Comparison of ENCODE assay signal across 10 cellular contexts in the genomic region with DNA sequence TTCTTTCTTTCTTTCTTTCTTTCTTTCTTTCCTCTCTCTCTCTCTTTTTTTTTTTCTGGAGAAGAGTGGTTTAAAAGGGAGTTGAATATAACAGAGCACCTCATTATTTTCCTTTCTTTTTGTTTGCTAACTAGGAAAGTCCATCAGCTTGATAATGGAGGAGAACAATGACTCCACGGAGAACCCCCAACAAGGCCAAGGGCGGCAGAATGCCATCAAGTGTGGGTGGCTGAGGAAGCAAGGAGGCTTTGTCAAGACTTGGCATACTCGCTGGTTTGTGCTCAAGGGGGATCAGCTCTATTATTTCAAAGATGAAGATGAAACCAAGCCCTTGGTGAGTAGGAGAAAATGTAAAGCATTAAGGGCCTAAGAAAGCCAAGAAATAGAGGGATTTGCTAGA.
"Had no signal": no experiment of that assay in that cellular context is flagged by ENCODE, and none has a peak within 500 bp of the region (broad histone marks: within the 10 kb centered on the region; RNA-seq: fewer than 3 reads in every experiment).

No MANE protein-coding gene starts in this region.

- H3K36me3 Mint-ChIP-seq: neural progenitor cell had no signal

- DNase-seq: activated CD4-positive, alpha-beta T cell treated with anti-CD3 and anti-CD28 coated beads, Interleukin-2, amount 10 ng/mL, durations not matched to agents 7 days and 5 days; activated CD8-positive, alpha-beta memory T cell treated with anti-CD3 and anti-CD28 coated beads, Interleukin-2, amount 50 U/mL, for 48 hours; activated naive CD4-positive, alpha-beta T cell treated with Interleukin-2 at 50 U/mL for 16 hours; gastrocnemius medialis; heart right ventricle; ovary had no signal

- H3K36me3 ChIP-seq: gastrocnemius medialis, neural progenitor cell, ovary had no signal

- H3K4me3 ChIP-seq: gastrocnemius medialis, heart right ventricle, lung, neural progenitor cell, ovary had no signal

- H3K9me3 ChIP-seq: gastrocnemius medialis, heart right ventricle, ovary had no signal

- H3K27me3 Mint-ChIP-seq: activated CD4-positive, alpha-beta T cell treated with anti-CD3 and anti-CD28 coated beads, Interleukin-2, amount 10 ng/mL, durations not matched to agents 7 days and 5 days had no signal

- H3K4me2 ChIP-seq: neural progenitor cell had no signal

- H3K4me1 Mint-ChIP-seq: activated CD4-positive, alpha-beta T cell treated with anti-CD3 and anti-CD28 coated beads, Interleukin-2, amount 10 ng/mL, durations not matched to agents 7 days and 5 days; neural progenitor cell had no signal

- H3K9ac ChIP-seq: neural progenitor cell had no signal

- H3K27ac ChIP-seq: gastrocnemius medialis, neural progenitor cell, ovary had no signal

- H3K9me3 Mint-ChIP-seq: activated CD4-positive, alpha-beta T cell treated with anti-CD3 and anti-CD28 coated beads, Interleukin-2, amount 10 ng/mL, durations not matched to agents 7 days and 5 days; neural progenitor cell; T-helper 2 cell treated with Interferon-gamma antibody and Interleukin-4, amounts not matched to agents 5 μg/mL and 100 μg/mL, for 36 hours had no signal

- H3K27me3 ChIP-seq: gastrocnemius medialis, heart right ventricle, neural progenitor cell, ovary had no signal

- H2AFZ ChIP-seq: neural progenitor cell had no signal

- H3K27ac Mint-ChIP-seq: activated CD4-positive, alpha-beta T cell treated with anti-CD3 and anti-CD28 coated beads, Interleukin-2, amount 10 ng/mL, durations not matched to agents 7 days and 5 days; neural progenitor cell; T-helper 2 cell treated with Interferon-gamma antibody and Interleukin-4, amounts not matched to agents 5 μg/mL and 100 μg/mL, for 36 hours had no signal

- H3K4me1 ChIP-seq: gastrocnemius medialis, neural progenitor cell had no signal

- H3K4me3 Mint-ChIP-seq: activated CD4-positive, alpha-beta T cell treated with anti-CD3 and anti-CD28 coated beads, Interleukin-2, amount 10 ng/mL, durations not matched to agents 7 days and 5 days; neural progenitor cell; T-helper 2 cell treated with Interferon-gamma antibody and Interleukin-4, amounts not matched to agents 5 μg/mL and 100 μg/mL, for 36 hours had no signal

- ATAC-seq: gastrocnemius medialis, heart right ventricle, sciatic nerve had no signal
